Comparison of ENCODE assay signal across 27 cellular contexts in the genomic region with DNA sequence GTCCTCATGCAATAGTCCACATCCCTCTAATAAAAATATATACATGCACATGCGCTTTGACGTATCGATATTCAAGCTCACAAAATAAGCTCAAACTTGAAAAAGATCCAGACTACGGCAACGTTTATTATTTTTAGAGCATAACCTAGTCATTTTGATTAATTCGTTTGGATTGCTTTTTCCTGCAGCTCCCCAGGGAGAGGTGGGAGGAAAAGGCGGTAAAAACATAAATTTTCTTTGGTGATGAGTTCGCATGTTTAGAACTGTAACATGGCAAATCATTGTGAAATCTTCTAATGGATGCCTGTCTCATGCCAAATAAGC.
DNase-seq lines count a peak whose midpoint lies in the region; ATAC-seq, FAIRE-seq and TF ChIP-seq lines count a peak whose summit lies in the region.
"Had no signal": no experiment of that assay in that cellular context is flagged by ENCODE, and none has a peak within 500 bp of the region (broad histone marks: within the 10 kb centered on the region; RNA-seq: fewer than 3 reads in every experiment).

No MANE protein-coding gene starts in this region.

- H2AFZ ChIP-seq in K562 (ENCODE audit: low read depth, low read length) = peak overlapping the region; percentile 76
- H2AFZ ChIP-seq in HepG2 (ENCODE audit: low read length) = peak overlapping the region; percentile 52
- H2AFZ ChIP-seq in SK-N-SH (ENCODE audit: low read depth) = no peak overlapping the region
- H2AFZ ChIP-seq: PC-9 had no signal

- POLR2A ChIA-PET in K562 (lab: Yijun Ruan, JAX) = interaction anchor here (1.1 kb wide), 1 partner anchor 12 kb away, joined by 3 read pairs; no protein-coding TSS in a partner anchor
- POLR2A ChIA-PET in HepG2 (lab: Yijun Ruan, JAX) = interaction anchor here (0.7 to 2.3 kb wide), 3 partner anchors 11 to 282 kb away, joined by 3 to 14 read pairs (median 5); no protein-coding TSS in a partner anchor
- POLR2A ChIA-PET in SK-N-SH (lab: Yijun Ruan, JAX) = no interaction called here

- TF ChIP-seq EP300 in K562 (IDR thresholded peaks at IDR 0.05; ENCODE audit: low read length) (no peak), HepG2 (IDR thresholded peaks at IDR 0.05; ENCODE audit: low read depth in 2 of 2, low read length in 2 of 2) (no peak), HepG2 (CRISPR knock-in tag; IDR thresholded peaks at IDR 0.05; ENCODE audit: borderline replicate concordance) (no peak), stomach (IDR thresholded peaks at IDR 0.05) (no peak), SK-N-SH (IDR thresholded peaks at IDR 0.05; ENCODE audit: borderline replicate concordance in 1 of 2, low read depth in 1 of 2, low read length in 1 of 2) (no peak)

- H3K27me3 Mint-ChIP-seq in Calu3 (ENCODE audit: unreplicated experiment) (no peaks in the 10 kb centered on the region), osteocyte (ENCODE audit: unreplicated experiment) (peaks cover 9% of the 10 kb centered on the region)
- H3K27me3 Mint-ChIP-seq: activated T-cell treated with anti-CD3 and anti-CD28 coated beads, Interleukin-2, amount 50 U/mL, for 24 hours; stimulated activated naive CD8-positive, alpha-beta T cell treated with anti-CD3 and anti-CD28 coated beads, Interleukin-15, amount 100 ng/mL, for 72 hours had no signal

- H3K9me3 ChIP-seq in K562 (replicated peaks; ENCODE audit: control insufficient read depth, insufficient read depth, low read depth, low read length) (no peaks in the 10 kb centered on the region), HepG2 (ENCODE audit: low read length) (peaks cover 14% of the 10 kb centered on the region), stomach (no peaks in the 10 kb centered on the region), SK-N-SH (no peaks in the 10 kb centered on the region)
- H3K9me3 ChIP-seq: Caco-2, upper lobe of right lung had no signal

- no peak for FAIRE-seq in K562 (lab: Jason Lieb, UNC)
- no peak for FAIRE-seq in HepG2 (lab: Jason Lieb, UNC)
- FAIRE-seq: H54, TTC549 had no signal

- H3K4me3 Mint-ChIP-seq in Calu3 (ENCODE audit: low read depth, unreplicated experiment) = peak overlapping the region; percentile 34
- H3K4me3 Mint-ChIP-seq in osteocyte (ENCODE audit: unreplicated experiment) = no peak overlapping the region
- H3K4me3 Mint-ChIP-seq: activated T-cell treated with anti-CD3 and anti-CD28 coated beads, Interleukin-2, amount 50 U/mL, for 24 hours; natural killer cell; stimulated activated naive CD8-positive, alpha-beta T cell treated with anti-CD3 and anti-CD28 coated beads, Interleukin-15, amount 100 ng/mL, for 72 hours had no signal

- no peaks in the 10 kb centered on the region for H3K27me3 ChIP-seq in K562 (ENCODE audit: control insufficient read depth in 2 of 2, insufficient read depth in 2 of 2, low read length in 2 of 2)
- no peaks in the 10 kb centered on the region for H3K27me3 ChIP-seq in HepG2 (ENCODE audit: control insufficient read depth in 1 of 2, insufficient read depth in 2 of 2, low read length in 2 of 2)
- no peaks in the 10 kb centered on the region for H3K27me3 ChIP-seq in stomach
- H3K27me3 ChIP-seq in SK-N-SH (ENCODE audit: insufficient read depth) = no peaks in the 10 kb centered on the region
- H3K27me3 ChIP-seq: upper lobe of right lung had no signal

- H3F3A ChIP-seq in SK-N-SH (replicated peaks; ENCODE audit: insufficient read depth) = no peaks in the 10 kb centered on the region

- H4K20me1 ChIP-seq in K562 (replicated peaks; ENCODE audit: control insufficient read depth, insufficient read depth, low read length) (no peaks in the 10 kb centered on the region), HepG2 (ENCODE audit: insufficient read depth, low read length) (no peaks in the 10 kb centered on the region), SK-N-SH (ENCODE audit: insufficient read depth) (no peaks in the 10 kb centered on the region)

- 61% methylated on average over 8 of the region's 8 CpGs for WGBS in K562 (ENCODE audit: insufficient coverage, low coverage, missing lambda C conversion rate)
- WGBS in HepG2 (ENCODE audit: low lambda C conversion rate) = 53% methylated on average over 8 of the region's 8 CpGs
- WGBS in stomach, 5 donors = 46 to 63% (median 52%) methylated on average over 8 of the region's 8 CpGs
- 35 to 36% methylated on average over 8 of the region's 8 CpGs for WGBS in lower leg skin, 2 donors
- 67% methylated on average over 8 of the region's 8 CpGs for WGBS in SK-N-SH (ENCODE audit: low lambda C conversion rate)

- DNase-seq in Calu3 (no peak), K562 (ENCODE audit: extremely low read depth in 1 of 4, low spot score in 3 of 4) (no peak), HepG2 (ENCODE audit: low spot score) (no peak), stomach (no peak), osteocyte (ENCODE audit: extremely low spot score, unreplicated experiment) (no peak), lower leg skin (ENCODE audit: low spot score in 2 of 2) (no peak), SK-N-SH (no peak)
- DNase-seq: activated gamma-delta T cell treated with Interleukin-2 at 50 U/mL for 16 hours; activated T-cell treated with anti-CD3 and anti-CD28 coated beads, Interleukin-2, amount 50 U/mL, for 24 hours; amygdala; caudate nucleus; DND-41; KG1; left colon; natural killer cell; NCI-H1436 treated with DMSO at 0.1 percent for 48 hours; NCI-H510A treated with DMSO at 0.1 percent for 48 hours; NK-92 treated with Interleukin-12 subunit alpha and Interleukin-12 subunit beta, amount 100 ng/mL, for 24 hours; PC-9; SIG-M5; stimulated activated naive CD8-positive, alpha-beta T cell treated with anti-CD3 and anti-CD28 coated beads, Interleukin-15, amount 100 ng/mL, for 72 hours; T-helper 1 cell; upper lobe of right lung had no signal

- H3K4me3 ChIP-seq in K562 (no peak overlapping the region), HepG2 (replicated peaks in 1 of 3; ENCODE audit: insufficient read depth in 1 of 3, low read depth in 2 of 3, low read length in 3 of 3) (peak overlapping the region in 1 of 3 experiments; percentile 53; a peak in 1 of 6 replicates), stomach (no peak overlapping the region), lower leg skin (ENCODE audit: low read depth, poor library complexity, severe bottlenecking) (no peak overlapping the region), SK-N-SH (ENCODE audit: low read depth in 2 of 2, low read length in 1 of 2) (no peak overlapping the region)
- H3K4me3 ChIP-seq: PC-9, upper lobe of right lung had no signal

- in situ Hi-C loops in K562 (cut with MboI) (no loop called here), HepG2 (cut with HindIII; ENCODE audit: extremely low pct_ligation_motif_present, low pct_unique_long_range_greater_than_20kb) (no loop called here)

- intact Hi-C loops in Calu3 (cut with micrococcal nuclease; ENCODE audit: unreplicated experiment) (loop anchor here (1.0 to 5.0 kb wide), 7 partner anchors 65 to 342 kb away; no protein-coding TSS in a partner anchor), K562 (cut with micrococcal nuclease) (loop anchor here (2.0 to 10.0 kb wide), 4 partner anchors 66 to 320 kb away; no protein-coding TSS in a partner anchor), HepG2 (cut with micrococcal nuclease; ENCODE audit: unreplicated experiment) (loop anchor here (1.0 to 5.0 kb wide), 2 partner anchors 39 to 287 kb away; no protein-coding TSS in a partner anchor), stomach (cut with DNase I; ENCODE audit: low total_unique reads) (no loop called here), lower leg skin (cut with DNase I; ENCODE audit: low total_unique reads) (no loop called here)

- H3K4me2 ChIP-seq in K562 (ENCODE audit: insufficient read depth, low read length) (peak overlapping the region; percentile 23; the same call in 1 of the 2 replicates), HepG2 (ENCODE audit: low read depth, low read length) (peak overlapping the region; percentile 90), SK-N-SH (no peak overlapping the region)
- H3K4me2 ChIP-seq: PC-9 had no signal

- no peaks in the 10 kb centered on the region for H3K9me2 ChIP-seq in SK-N-SH

- TF ChIP-seq POLR2A in K562 (conservative IDR thresholded peaks at IDR 0.05) (no peak), HepG2 (IDR thresholded peaks at IDR 0.05; ENCODE audit: insufficient read depth in 1 of 2, low read depth in 2 of 2, low read length in 2 of 2) (no peak), stomach (IDR thresholded peaks at IDR 0.05) (no peak), lower leg skin (IDR thresholded peaks at IDR 0.05) (no peak)

- H3K9me3 Mint-ChIP-seq in Calu3 (ENCODE audit: low read depth, unreplicated experiment) = no peaks in the 10 kb centered on the region
- peaks cover 6% of the 10 kb centered on the region for H3K9me3 Mint-ChIP-seq in osteocyte (ENCODE audit: unreplicated experiment)
- H3K9me3 Mint-ChIP-seq: natural killer cell had no signal

- H3K27ac Mint-ChIP-seq in Calu3 (ENCODE audit: unreplicated experiment) (no peak overlapping the region), osteocyte (ENCODE audit: unreplicated experiment) (no peak overlapping the region)
- H3K27ac Mint-ChIP-seq: activated T-cell treated with anti-CD3 and anti-CD28 coated beads, Interleukin-2, amount 50 U/mL, for 24 hours; natural killer cell; stimulated activated naive CD8-positive, alpha-beta T cell treated with anti-CD3 and anti-CD28 coated beads, Interleukin-15, amount 100 ng/mL, for 72 hours had no signal

- TF ChIP-seq RAD21 in K562 (CRISPR knock-in tag; conservative IDR thresholded peaks at IDR 0.05 in 1 of 2, IDR thresholded peaks at IDR 0.05 in 1 of 2) = no peak
- TF ChIP-seq RAD21 in HepG2 (CRISPR knock-in tag; IDR thresholded peaks at IDR 0.05) = no peak
- TF ChIP-seq RAD21 in SK-N-SH (IDR thresholded peaks at IDR 0.05; ENCODE audit: low read length) = no peak

- H3K9ac ChIP-seq in K562 (ENCODE audit: insufficient read depth in 1 of 2, low read depth in 2 of 2, low read length in 2 of 2) (no peak overlapping the region), HepG2 (ENCODE audit: insufficient read depth, low read depth, low read length) (peak overlapping the region; percentile 66), SK-N-SH (no peak overlapping the region)

- H3K79me2 ChIP-seq in K562 (ENCODE audit: control insufficient read depth, insufficient read depth, low read length) (no peaks in the 10 kb centered on the region), HepG2 (ENCODE audit: insufficient read depth, low read length) (no peaks in the 10 kb centered on the region), SK-N-SH (ENCODE audit: insufficient read depth) (no peaks in the 10 kb centered on the region)

- BruUV-seq in Calu3 (replicated peaks; lab: Mats Ljungman, UMichigan) (no TSS peak), K562 (replicated peaks; lab: Mats Ljungman, UMichigan) (no TSS peak), HepG2 (replicated peaks; lab: Mats Ljungman, UMichigan) (no TSS peak)

- no peaks in the 10 kb centered on the region for H3K9me1 ChIP-seq in K562 (ENCODE audit: control insufficient read depth, insufficient read depth, low read length)

- no peak for ATAC-seq in K562
- ATAC-seq in HepG2 = no peak
- ATAC-seq in GM21619 (IDR thresholded peaks at IDR 0.05; ENCODE audit: unreplicated experiment) = no peak
- ATAC-seq: natural killer cell; stimulated activated naive CD8-positive, alpha-beta T cell treated with anti-CD3 and anti-CD28 coated beads, Interleukin-15, amount 100 ng/mL, for 72 hours had no signal

- H3K4me1 ChIP-seq in K562 (replicated peaks in 1 of 2; ENCODE audit: control insufficient read depth in 2 of 2, insufficient read depth in 2 of 2, low read length in 2 of 2) (peaks cover 9 to 58% of the 10 kb centered on the region in 2 experiments), HepG2 (ENCODE audit: insufficient read depth, low read length) (peaks cover 64% of the 10 kb centered on the region), stomach (peaks cover 21 to 59% (median 39%) of the 10 kb centered on the region in 4 donors), SK-N-SH (ENCODE audit: control insufficient read depth in 1 of 2, insufficient read depth in 2 of 2, low read depth in 1 of 2, low read length in 1 of 2) (peaks cover 0 to 42% of the 10 kb centered on the region in 2 experiments; a peak in 2 of 4 replicates)

- CTCF ChIA-PET in Calu3 (lab: Charles Lee) (interaction anchor here (0.7 to 1.6 kb wide), 3 partner anchors 57 to 290 kb away, joined by 3 to 7 read pairs (median 3); no protein-coding TSS in a partner anchor), K562 (lab: Yijun Ruan, JAX; ENCODE audit: low intra/inter-chr PET ratio) (no interaction called here), HepG2 (lab: Yijun Ruan, JAX; ENCODE audit: low intra/inter-chr PET ratio, low total read pairs) (no interaction called here), SK-N-SH (lab: Yijun Ruan, JAX) (interaction anchor here (1.0 to 1.5 kb wide), 3 partner anchors 205 to 291 kb away, joined by 3 to 5 read pairs (median 5); no protein-coding TSS in a partner anchor)

- H3K36me3 ChIP-seq in K562 (ENCODE audit: control insufficient read depth, insufficient read depth, low read length) (no peaks in the 10 kb centered on the region), HepG2 (replicated peaks in 1 of 2; ENCODE audit: control insufficient read depth in 1 of 2, insufficient read depth in 2 of 2, low read length in 2 of 2) (no peaks in the 10 kb centered on the region), stomach (no peaks in the 10 kb centered on the region), SK-N-SH (replicated peaks in 1 of 2; ENCODE audit: control insufficient read depth in 1 of 2, insufficient read depth in 2 of 2, low read length in 1 of 2) (no peaks in the 10 kb centered on the region)
- H3K36me3 ChIP-seq: upper lobe of right lung had no signal

- H3K36me3 Mint-ChIP-seq in Calu3 (ENCODE audit: insufficient read depth, unreplicated experiment) = peaks cover 7% of the 10 kb centered on the region
- H3K36me3 Mint-ChIP-seq in osteocyte (ENCODE audit: unreplicated experiment) = no peaks in the 10 kb centered on the region
- H3K36me3 Mint-ChIP-seq: natural killer cell had no signal

- H3K4me1 Mint-ChIP-seq in Calu3 (ENCODE audit: low read depth, unreplicated experiment) = peaks cover 9% of the 10 kb centered on the region
- H3K4me1 Mint-ChIP-seq in osteocyte (ENCODE audit: unreplicated experiment) = peaks cover 4% of the 10 kb centered on the region

- no peak for TF ChIP-seq CTCF in Calu3 (IDR thresholded peaks at IDR 0.05; ENCODE audit: unreplicated experiment)
- no peak for TF ChIP-seq CTCF in K562 (IDR thresholded peaks at IDR 0.05 in 2 of 3, conservative IDR thresholded peaks at IDR 0.05 in 1 of 3; ENCODE audit: insufficient read depth in 2 of 3, low read depth in 1 of 3, low read length in 3 of 3)
- TF ChIP-seq CTCF in HepG2 (CRISPR knock-in tag; IDR thresholded peaks at IDR 0.05) = no peak
- no peak for TF ChIP-seq CTCF in stomach (IDR thresholded peaks at IDR 0.05)
- no peak for TF ChIP-seq CTCF in osteocyte (IDR thresholded peaks at IDR 0.05)
- no peak for TF ChIP-seq CTCF in lower leg skin (IDR thresholded peaks at IDR 0.05)
- TF ChIP-seq CTCF in SK-N-SH (IDR thresholded peaks at IDR 0.05) = no peak

- H3K27ac ChIP-seq in K562 (ENCODE audit: extremely low read depth, low read depth, low read length) (peak overlapping the region; percentile 51), HepG2 (ENCODE audit: extremely low read length, insufficient read depth, low read length) (peak overlapping the region; percentile 96), stomach (peak overlapping the region in 4 of 5 donors; percentile 45 to 73 (median 59)), SK-N-SH (ENCODE audit: low read depth in 2 of 2, low read length in 1 of 2) (peak overlapping the region in 1 of 2 experiments; percentile 99; a peak in 2 of 4 replicates)
- H3K27ac ChIP-seq: PC-9, upper lobe of right lung had no signal

Comparison
In these comparisons a context has a peak if more than half of its experiments do, and no peak if none do; other contexts are left out.
1. CTCF ChIA-PET loops: an anchor here in Calu3 (0.7 to 1.6 kb wide) and SK-N-SH (1.0 to 1.5 kb wide); none called in K562 and HepG2.
2. intact Hi-C loops: an anchor here in Calu3 (1.0 to 5.0 kb wide), K562 (2.0 to 10.0 kb wide) and HepG2 (1.0 to 5.0 kb wide); none called in stomach and lower leg skin.